In genomic region chr6:160198577-160199211, GRCh38 we compare ENCODE assay signal across 17 cellular contexts. TPM values are rescaled to one million over a fixed set of nuclear protein-coding genes. Genes with fewer than 3 reads are reported as not detected.
DNase-seq lines count a peak whose midpoint lies in the region; ATAC-seq and TF ChIP-seq lines count a peak whose summit lies in the region.
"Had no signal": no experiment of that assay in that cellular context is flagged by ENCODE, and none has a peak within 500 bp of the region (broad histone marks: within the 10 kb centered on the region; RNA-seq: fewer than 3 reads in every experiment).

No MANE protein-coding gene starts in this region.

- CTCF ChIA-PET in activated CD4-positive, alpha-beta memory T cell treated with anti-CD3 and anti-CD28 coated beads, Interleukin-2, amount 10 ng/mL, durations not matched to agents 7 days and 5 days (lab: Charles Lee) = no interaction called here
- CTCF ChIA-PET in CD8-positive, alpha-beta memory T cell (lab: Charles Lee) = no interaction called here

- peaks cover 6% of the 10 kb centered on the region for H3K9me3 Mint-ChIP-seq in activated CD4-positive, alpha-beta memory T cell treated with anti-CD3 and anti-CD28 coated beads, Interleukin-2, amount 10 ng/mL, durations not matched to agents 7 days and 5 days
- peaks cover 13 to 35% (median 27%) of the 10 kb centered on the region in 5 donors for H3K9me3 Mint-ChIP-seq in CD8-positive, alpha-beta memory T cell

- H3K27me3 Mint-ChIP-seq in activated CD4-positive, alpha-beta memory T cell treated with anti-CD3 and anti-CD28 coated beads, Interleukin-2, amount 10 ng/mL, durations not matched to agents 7 days and 5 days = peaks cover 8% of the 10 kb centered on the region
- H3K27me3 Mint-ChIP-seq in CD8-positive, alpha-beta memory T cell = peaks cover 12 to 15% of the 10 kb centered on the region in 2 donors

- no peak for TF ChIP-seq CTCF in mucosa of descending colon (IDR thresholded peaks at IDR 0.05)

- no peaks in the 10 kb centered on the region for H3K36me3 Mint-ChIP-seq in activated CD4-positive, alpha-beta memory T cell treated with anti-CD3 and anti-CD28 coated beads, Interleukin-2, amount 10 ng/mL, durations not matched to agents 7 days and 5 days (ENCODE audit: low read depth)
- H3K36me3 Mint-ChIP-seq in CD8-positive, alpha-beta memory T cell = peaks cover 0 to 10% (median 0%) of the 10 kb centered on the region in 3 donors

- H3K36me3 ChIP-seq in mucosa of descending colon (ENCODE audit: low read depth) = no peaks in the 10 kb centered on the region
- no peaks in the 10 kb centered on the region for H3K36me3 ChIP-seq in CD8-positive, alpha-beta memory T cell (ENCODE audit: insufficient read depth, low read length)
- H3K36me3 ChIP-seq: tibial nerve had no signal

- ATAC-seq in GM18520 (IDR thresholded peaks at IDR 0.05; ENCODE audit: unreplicated experiment) (peak; percentile 68), HG02571 (IDR thresholded peaks at IDR 0.05; ENCODE audit: unreplicated experiment) (peak; percentile 62), HG03571 (IDR thresholded peaks at IDR 0.05; ENCODE audit: unreplicated experiment) (peak; percentile 99), mucosa of descending colon (peak; percentile 94)
- ATAC-seq: activated CD4-positive, alpha-beta T cell treated with anti-CD3 and anti-CD28 coated beads for 36 hours; esophagus mucosa; GM23338; Panc1 had no signal

- peaks cover 14% of the 10 kb centered on the region for H3K4me1 ChIP-seq in mucosa of descending colon (ENCODE audit: low read depth)
- H3K4me1 ChIP-seq in CD8-positive, alpha-beta memory T cell (ENCODE audit: insufficient read depth, low read length) = no peaks in the 10 kb centered on the region

- H3K4me3 ChIP-seq in mucosa of descending colon = no peak overlapping the region
- H3K4me3 ChIP-seq in CD8-positive, alpha-beta memory T cell (ENCODE audit: low read length) = no peak overlapping the region
- H3K4me3 ChIP-seq: GM23338, lung, tibial nerve had no signal

- peaks cover 16% of the 10 kb centered on the region for H3K9me3 ChIP-seq in mucosa of descending colon
- H3K9me3 ChIP-seq in CD8-positive, alpha-beta memory T cell (ENCODE audit: low read length) = no peaks in the 10 kb centered on the region

- no peak overlapping the region for H3K27ac ChIP-seq in CD8-positive, alpha-beta memory T cell (ENCODE audit: low read depth, low read length)
- H3K27ac ChIP-seq: tibial nerve had no signal

- DNase-seq in mucosa of descending colon (peak in 1 of 3 donors; percentile 62), DMS153 (lab: John Stamatoyannopoulos, UW) (no peak), NCI-H1436 (lab: John Stamatoyannopoulos, UW) (no peak)
- no peak for DNase-seq in activated CD4-positive, alpha-beta memory T cell treated with anti-CD3 and anti-CD28 coated beads, Interleukin-2, amount 10 ng/mL, durations not matched to agents 7 days and 5 days
- no peak for DNase-seq in CD8-positive, alpha-beta memory T cell
- DNase-seq: activated CD4-positive, alpha-beta T cell treated with anti-CD3 and anti-CD28 coated beads for 36 hours; anterior cingulate cortex; CD4-positive, alpha-beta T cell; stimulated activated CD4-positive, alpha-beta T cell treated with anti-CD3 and anti-CD28 coated beads, Interleukin-15, amount 100 ng/mL, for 24 hours had no signal

- no peak overlapping the region for H3K27ac Mint-ChIP-seq in activated CD4-positive, alpha-beta memory T cell treated with anti-CD3 and anti-CD28 coated beads, Interleukin-2, amount 10 ng/mL, durations not matched to agents 7 days and 5 days
- no peak overlapping the region for H3K27ac Mint-ChIP-seq in CD8-positive, alpha-beta memory T cell
- H3K27ac Mint-ChIP-seq: activated CD4-positive, alpha-beta T cell treated with anti-CD3 and anti-CD28 coated beads for 36 hours; CD4-positive, alpha-beta T cell; GM23338 had no signal

- POLR2A ChIA-PET in activated CD4-positive, alpha-beta memory T cell treated with anti-CD3 and anti-CD28 coated beads, Interleukin-2, amount 10 ng/mL, durations not matched to agents 7 days and 5 days (lab: Charles Lee) = no interaction called here
- POLR2A ChIA-PET in CD8-positive, alpha-beta memory T cell (lab: Charles Lee) = no interaction called here

- intact Hi-C loops in mucosa of descending colon (cut with DNase I, micrococcal nuclease) = no loop called here

- H3K4me3 Mint-ChIP-seq in activated CD4-positive, alpha-beta memory T cell treated with anti-CD3 and anti-CD28 coated beads, Interleukin-2, amount 10 ng/mL, durations not matched to agents 7 days and 5 days = no peak overlapping the region
- no peak overlapping the region for H3K4me3 Mint-ChIP-seq in CD8-positive, alpha-beta memory T cell
- H3K4me3 Mint-ChIP-seq: activated CD4-positive, alpha-beta T cell treated with anti-CD3 and anti-CD28 coated beads for 36 hours; CD4-positive, alpha-beta T cell; GM23338 had no signal

- H3K4me1 Mint-ChIP-seq in activated CD4-positive, alpha-beta memory T cell treated with anti-CD3 and anti-CD28 coated beads, Interleukin-2, amount 10 ng/mL, durations not matched to agents 7 days and 5 days = no peaks in the 10 kb centered on the region
- H3K4me1 Mint-ChIP-seq in CD8-positive, alpha-beta memory T cell = no peaks in the 10 kb centered on the region
- H3K4me1 Mint-ChIP-seq: activated CD4-positive, alpha-beta T cell treated with anti-CD3 and anti-CD28 coated beads for 36 hours had no signal

- H3K27me3 ChIP-seq in CD8-positive, alpha-beta memory T cell (ENCODE audit: insufficient read depth, low read length, poor library complexity, severe bottlenecking) = no peaks in the 10 kb centered on the region
- H3K27me3 ChIP-seq: tibial nerve had no signal

RNA-seq across cellular contexts. Expression of gene SLC22A2, which starts 59.9 kb away (rescaled TPM):
- total RNA-seq in mucosa of descending colon = under 1 TPM in 1 of 3 donors, not detected in 2; 0.16 TPM
- total RNA-seq in activated CD4-positive, alpha-beta memory T cell treated with anti-CD3 and anti-CD28 coated beads, Interleukin-2, amount 10 ng/mL, durations not matched to agents 7 days and 5 days = not detected
- not detected for total RNA-seq in CD8-positive, alpha-beta memory T cell
- polyA plus RNA-seq in CD8-positive, alpha-beta memory T cell = not detected
- total RNA-seq: activated CD4-positive, alpha-beta T cell treated with anti-CD3 and anti-CD28 coated beads for 36 hours; CD4-positive, alpha-beta T cell; esophagus mucosa; lung; tibial nerve had no signal
- polyA plus RNA-seq: lung had no signal
